Comparison of ENCODE assay signal across 27 cellular contexts in the genomic region with DNA sequence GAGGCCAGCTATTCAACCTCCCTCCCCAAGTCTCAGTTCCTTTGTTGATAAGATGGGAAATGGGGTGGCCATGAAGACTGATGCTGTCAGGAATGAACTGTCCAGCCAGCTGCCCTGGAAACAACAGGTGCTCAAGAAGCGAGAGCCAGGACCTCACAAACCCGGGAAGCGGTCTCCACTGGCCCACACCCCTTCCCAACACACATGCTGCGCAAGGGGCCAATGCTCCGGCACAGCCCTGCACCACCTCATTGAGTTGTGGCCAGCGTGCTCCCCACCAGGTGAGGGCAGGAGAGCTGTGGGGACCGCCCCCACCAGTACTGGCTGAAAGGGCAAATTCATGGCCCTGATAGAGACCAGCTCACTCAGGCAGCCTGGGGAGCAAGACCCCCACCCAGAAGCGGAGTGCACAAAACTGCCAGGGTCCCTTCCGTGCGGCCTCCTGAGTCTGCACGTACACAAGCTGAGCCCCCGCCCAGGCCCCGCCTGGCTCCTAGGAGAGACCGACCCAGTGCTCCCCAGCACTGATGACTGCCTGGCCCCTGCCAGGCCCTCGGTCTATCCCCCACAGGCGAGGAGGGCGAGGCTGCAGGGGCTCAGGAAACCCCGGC.
DNase-seq lines count a peak whose midpoint lies in the region; ATAC-seq and TF ChIP-seq lines count a peak whose summit lies in the region.
"Had no signal": no experiment of that assay in that cellular context is flagged by ENCODE, and none has a peak within 500 bp of the region (broad histone marks: within the 10 kb centered on the region; RNA-seq: fewer than 3 reads in every experiment).

No MANE protein-coding gene starts in this region.

- H3K9me3 Mint-ChIP-seq in stimulated activated naive B cell treated with anti-CD40 and anti-IgM and Interleukin-4, amounts not matched to agents 10 μg/mL and 1 μg/mL and 100 μg/mL, for 72 hours, result no peaks in the 10 kb centered on the region
- H3K9me3 Mint-ChIP-seq: activated naive CD8-positive, alpha-beta T cell treated with anti-CD3 and anti-CD28 coated beads for 36 hours; effector memory CD8-positive, alpha-beta T cell; naive thymus-derived CD8-positive, alpha-beta T cell had no signal

- ATAC-seq in Right ventricle myocardium superior (ENCODE audit: poor library complexity), result no peak
- no peak for ATAC-seq in mucosa of descending colon
- ATAC-seq in stimulated activated naive B cell treated with anti-CD40 and anti-IgM and Interleukin-4, amounts not matched to agents 10 μg/mL and 1 μg/mL and 100 μg/mL, for 72 hours (replicated peaks), result no peak
- ATAC-seq in GM21367 (IDR thresholded peaks at IDR 0.05; ENCODE audit: unreplicated experiment), result no peak
- ATAC-seq: effector memory CD8-positive, alpha-beta T cell; esophagus mucosa; GM12878; naive thymus-derived CD8-positive, alpha-beta T cell had no signal

- no peaks in the 10 kb centered on the region for H3K9me3 ChIP-seq in mucosa of descending colon
- H3K9me3 ChIP-seq: transverse colon had no signal

- H3K4me1 Mint-ChIP-seq in stimulated activated naive B cell treated with anti-CD40 and anti-IgM and Interleukin-4, amounts not matched to agents 10 μg/mL and 1 μg/mL and 100 μg/mL, for 72 hours, result peaks cover 39 to 66% of the 10 kb centered on the region in 2 donors

- H3K4me1 ChIP-seq in mucosa of descending colon (ENCODE audit: low read depth), result no peaks in the 10 kb centered on the region

- peaks cover 24 to 51% of the 10 kb centered on the region in 2 donors for H3K36me3 Mint-ChIP-seq in stimulated activated naive B cell treated with anti-CD40 and anti-IgM and Interleukin-4, amounts not matched to agents 10 μg/mL and 1 μg/mL and 100 μg/mL, for 72 hours
- H3K36me3 Mint-ChIP-seq: activated naive CD8-positive, alpha-beta T cell treated with anti-CD3 and anti-CD28 coated beads for 36 hours had no signal

- no peak for TF ChIP-seq CTCF in mucosa of descending colon (IDR thresholded peaks at IDR 0.05)

- DNase-seq in activated CD8-positive, alpha-beta memory T cell treated with anti-CD3 and anti-CD28 coated beads, Interleukin-2, amount 50 U/mL, for 4 hours, result peak; percentile 11
- no peak for DNase-seq in activated CD8-positive, alpha-beta memory T cell treated with anti-CD3 and anti-CD28 coated beads for 24 hours
- DNase-seq in Right ventricle myocardium superior (peak; percentile 29), mucosa of descending colon (peak in 2 of 3 donors; percentile 10 to 37)
- DNase-seq in stimulated activated naive B cell treated with anti-CD40 and anti-IgM and Interleukin-4, amounts not matched to agents 10 μg/mL and 1 μg/mL and 100 μg/mL, for 72 hours, result no peak
- no peak for DNase-seq in effector CD4-positive, alpha-beta T cell
- no peak for DNase-seq in activated T-cell treated with anti-CD3 and anti-CD28 coated beads, Interleukin-2, amount 50 U/mL, for 1 hour
- DNase-seq: 8988T; activated naive CD8-positive, alpha-beta T cell treated with anti-CD3 and anti-CD28 coated beads for 36 hours; activated T-cell treated with anti-CD3 and anti-CD28 coated beads, Interleukin-2, amount 50 U/mL, for 48 hours; AML-193; DND-41; effector memory CD8-positive, alpha-beta T cell; foreskin melanocyte; hippocampal formation; Kasumi-1; NCI-H1048; NCI-H1930; OCI-M1; SHP77 treated with DMSO at 0.1 percent for 48 hours; stimulated activated naive CD4-positive, alpha-beta T cell treated with Interleukin-2 at 50 U/mL for 16 hours; transverse colon had no signal

- intact Hi-C loops in Right ventricle myocardium superior (cut with DNase I), result no loop called here
- intact Hi-C loops in mucosa of descending colon (cut with DNase I, micrococcal nuclease), result no loop called here

- H3K4me3 Mint-ChIP-seq in stimulated activated naive B cell treated with anti-CD40 and anti-IgM and Interleukin-4, amounts not matched to agents 10 μg/mL and 1 μg/mL and 100 μg/mL, for 72 hours, result no peak overlapping the region
- H3K4me3 Mint-ChIP-seq: activated naive CD8-positive, alpha-beta T cell treated with anti-CD3 and anti-CD28 coated beads for 36 hours; effector memory CD8-positive, alpha-beta T cell; naive thymus-derived CD8-positive, alpha-beta T cell had no signal

- no peaks in the 10 kb centered on the region for H3K27me3 Mint-ChIP-seq in stimulated activated naive B cell treated with anti-CD40 and anti-IgM and Interleukin-4, amounts not matched to agents 10 μg/mL and 1 μg/mL and 100 μg/mL, for 72 hours
- H3K27me3 Mint-ChIP-seq: activated naive CD8-positive, alpha-beta T cell treated with anti-CD3 and anti-CD28 coated beads for 36 hours; effector memory CD8-positive, alpha-beta T cell; naive thymus-derived CD8-positive, alpha-beta T cell had no signal

- peak overlapping the region; percentile 56 for H3K27ac Mint-ChIP-seq in stimulated activated naive B cell treated with anti-CD40 and anti-IgM and Interleukin-4, amounts not matched to agents 10 μg/mL and 1 μg/mL and 100 μg/mL, for 72 hours
- H3K27ac Mint-ChIP-seq: activated naive CD8-positive, alpha-beta T cell treated with anti-CD3 and anti-CD28 coated beads for 36 hours; effector memory CD8-positive, alpha-beta T cell had no signal

- H3K4me3 ChIP-seq in mucosa of descending colon, result no peak overlapping the region
- H3K4me3 ChIP-seq: GM12878, skin epidermis, transverse colon had no signal

- no peaks in the 10 kb centered on the region for H3K36me3 ChIP-seq in mucosa of descending colon (ENCODE audit: low read depth)
- H3K36me3 ChIP-seq: transverse colon had no signal

Comparison
In these comparisons a context has a peak if more than half of its experiments do, and no peak if none do; other contexts are left out.
1. DNase-seq: peak in activated CD8-positive, alpha-beta memory T cell treated with anti-CD3 and anti-CD28 coated beads, Interleukin-2, amount 50 U/mL, for 4 hours (single experiment), Right ventricle myocardium superior (single experiment) and mucosa of descending colon (2 of 3); none in activated CD8-positive, alpha-beta memory T cell treated with anti-CD3 and anti-CD28 coated beads for 24 hours (single experiment), stimulated activated naive B cell treated with anti-CD40 and anti-IgM and Interleukin-4, amounts not matched to agents 10 μg/mL and 1 μg/mL and 100 μg/mL, for 72 hours (single experiment), effector CD4-positive, alpha-beta T cell (single experiment) and activated T-cell treated with anti-CD3 and anti-CD28 coated beads, Interleukin-2, amount 50 U/mL, for 1 hour (single experiment).